Comparison of ENCODE assay signal across 13 cellular contexts in the genomic region with DNA sequence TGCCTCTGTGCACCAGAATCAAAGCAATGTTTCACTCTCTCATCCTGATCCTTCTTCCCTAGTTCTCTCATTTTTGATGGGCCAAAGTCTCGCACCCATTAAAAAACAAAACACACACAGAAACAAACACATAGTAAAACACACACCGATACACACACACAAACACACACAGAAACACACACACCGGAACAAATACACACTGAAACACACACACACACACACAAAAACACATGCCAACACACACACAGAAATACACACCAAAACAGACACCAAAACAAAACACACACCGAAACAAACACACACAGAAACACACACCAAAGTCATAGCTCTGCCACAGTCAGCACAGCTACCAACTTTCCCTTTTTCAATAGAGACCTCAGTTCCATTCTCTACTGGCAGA. TPM values are rescaled to one million over a fixed set of nuclear protein-coding genes. Genes with fewer than 3 reads are reported as not detected.
DNase-seq lines count a peak whose midpoint lies in the region; ATAC-seq and TF ChIP-seq lines count a peak whose summit lies in the region.
"Had no signal": no experiment of that assay in that cellular context is flagged by ENCODE, and none has a peak within 500 bp of the region (broad histone marks: within the 10 kb centered on the region; RNA-seq: fewer than 3 reads in every experiment).

No MANE protein-coding gene starts in this region.

- H3K4me3 Mint-ChIP-seq in T-helper 1 cell treated with Interleukin-12 subunit alpha and Interleukin-12 subunit beta and Interleukin-4 antibody, amounts not matched to agents 30 μg/mL and 1 μg/mL, for 36 hours, result no peak overlapping the region
- H3K4me3 Mint-ChIP-seq: mesothelial cell of epicardium had no signal

- H3K27me3 Mint-ChIP-seq in T-helper 1 cell treated with Interleukin-12 subunit alpha and Interleukin-12 subunit beta and Interleukin-4 antibody, amounts not matched to agents 30 μg/mL and 1 μg/mL, for 36 hours (ENCODE audit: low read depth), result no peaks in the 10 kb centered on the region

- peaks cover 33% of the 10 kb centered on the region for H3K4me1 Mint-ChIP-seq in T-helper 1 cell treated with Interleukin-12 subunit alpha and Interleukin-12 subunit beta and Interleukin-4 antibody, amounts not matched to agents 30 μg/mL and 1 μg/mL, for 36 hours (ENCODE audit: low read depth)

- TF ChIP-seq POLR2A in Peyer's patch (IDR thresholded peaks at IDR 0.05) (no peak), esophagus muscularis mucosa (IDR thresholded peaks at IDR 0.05; ENCODE audit: low read depth) (no peak), spleen (IDR thresholded peaks at IDR 0.05) (no peak)

- ATAC-seq in GM21737 (IDR thresholded peaks at IDR 0.05; ENCODE audit: unreplicated experiment) (no peak), PC-3 (no peak)

- peaks cover 29% of the 10 kb centered on the region for H3K36me3 Mint-ChIP-seq in T-helper 1 cell treated with Interleukin-12 subunit alpha and Interleukin-12 subunit beta and Interleukin-4 antibody, amounts not matched to agents 30 μg/mL and 1 μg/mL, for 36 hours (ENCODE audit: low read depth)

- H3K79me2 ChIP-seq in PC-3 (ENCODE audit: low read length), result no peaks in the 10 kb centered on the region

- H2AFZ ChIP-seq in PC-3 (ENCODE audit: low read length), result no peak overlapping the region

- CTCF ChIA-PET in PC-3 (lab: Charles Lee), result no interaction called here

- H3K4me3 ChIP-seq in Peyer's patch (no peak overlapping the region), esophagus muscularis mucosa (no peak overlapping the region), spleen (no peak overlapping the region), PC-3 (ENCODE audit: low read length) (no peak overlapping the region)

- no peaks in the 10 kb centered on the region for H3K9me3 Mint-ChIP-seq in T-helper 1 cell treated with Interleukin-12 subunit alpha and Interleukin-12 subunit beta and Interleukin-4 antibody, amounts not matched to agents 30 μg/mL and 1 μg/mL, for 36 hours
- H3K9me3 Mint-ChIP-seq: mesothelial cell of epicardium had no signal

- H3K9me3 ChIP-seq in Peyer's patch (no peaks in the 10 kb centered on the region), esophagus muscularis mucosa (no peaks in the 10 kb centered on the region), spleen (no peaks in the 10 kb centered on the region), PC-3 (ENCODE audit: low read length) (no peaks in the 10 kb centered on the region)

- no peak for TF ChIP-seq CTCF in Peyer's patch (IDR thresholded peaks at IDR 0.05)
- TF ChIP-seq CTCF in esophagus muscularis mucosa (IDR thresholded peaks at IDR 0.05), result no peak
- TF ChIP-seq CTCF in spleen (IDR thresholded peaks at IDR 0.05 in 8 of 11, conservative IDR thresholded peaks at IDR 0.05 in 3 of 11), result no peak
- no peak for TF ChIP-seq CTCF in PC-3 (conservative IDR thresholded peaks at IDR 0.05; ENCODE audit: low read depth, low read length)

- no TSS peak for BruUV-seq in PC-3 (replicated peaks; lab: Mats Ljungman, UMichigan)

- no peak for TF ChIP-seq EP300 in esophagus muscularis mucosa (IDR thresholded peaks at IDR 0.05)

- no peak for DNase-seq in T-helper 1 cell
- no peak for DNase-seq in Peyer's patch
- DNase-seq in esophagus muscularis mucosa (ENCODE audit: extremely low spot score), result no peak
- DNase-seq in spleen, result no peak
- DNase-seq in NCI-H2029 (lab: John Stamatoyannopoulos, UW), result no peak
- no peak for DNase-seq in PC-3
- DNase-seq: NCI-H2171, SHP77, small intestine had no signal

- H3K36me3 ChIP-seq in Peyer's patch (peaks cover 0 to 50% (median 2%) of the 10 kb centered on the region in 3 donors), esophagus muscularis mucosa (peaks cover 39 to 50% (median 46%) of the 10 kb centered on the region in 4 donors), spleen (peaks cover 0 to 54% (median 43%) of the 10 kb centered on the region in 6 donors), PC-3 (ENCODE audit: low read depth, low read length) (no peaks in the 10 kb centered on the region)

- no peak overlapping the region for H3K9ac ChIP-seq in PC-3 (ENCODE audit: low read length)

- H3K27ac Mint-ChIP-seq in T-helper 1 cell treated with Interleukin-12 subunit alpha and Interleukin-12 subunit beta and Interleukin-4 antibody, amounts not matched to agents 30 μg/mL and 1 μg/mL, for 36 hours, result peak overlapping the region; percentile 2
- H3K27ac Mint-ChIP-seq: mesothelial cell of epicardium had no signal

- peaks cover 3 to 60% (median 37%) of the 10 kb centered on the region in 4 donors for H3K4me1 ChIP-seq in Peyer's patch
- peaks cover 71 to 80% (median 79%) of the 10 kb centered on the region in 4 donors for H3K4me1 ChIP-seq in esophagus muscularis mucosa
- H3K4me1 ChIP-seq in spleen, result peaks cover 54 to 87% (median 78%) of the 10 kb centered on the region in 6 donors
- no peaks in the 10 kb centered on the region for H3K4me1 ChIP-seq in PC-3 (ENCODE audit: insufficient read depth, low read length)

- 96% methylated on average over 4 of the region's 4 CpGs for WGBS in esophagus muscularis mucosa
- WGBS in spleen, 5 donors, result 91 to 99% (median 96%) methylated on average over 4 of the region's 4 CpGs

- H4K20me1 ChIP-seq in PC-3 (ENCODE audit: low read length), result no peaks in the 10 kb centered on the region

- intact Hi-C loops in esophagus muscularis mucosa (cut with DNase I) (no loop called here), spleen (cut with DNase I; ENCODE audit: low total_unique reads) (no loop called here), PC-3 (cut with micrococcal nuclease) (no loop called here)

- H3K27me3 ChIP-seq in Peyer's patch (no peaks in the 10 kb centered on the region), esophagus muscularis mucosa (no peaks in the 10 kb centered on the region), spleen (replicated peaks in 1 of 7) (no peaks in the 10 kb centered on the region), PC-3 (ENCODE audit: low read length) (no peaks in the 10 kb centered on the region)

- POLR2A ChIA-PET in PC-3 (lab: Charles Lee; ENCODE audit: unreplicated experiment), result no interaction called here

- H3K4me2 ChIP-seq in PC-3 (ENCODE audit: low read length), result no peak overlapping the region

- H3K9me2 ChIP-seq in PC-3 (replicated peaks; ENCODE audit: low read length), result no peaks in the 10 kb centered on the region

- H3K27ac ChIP-seq in Peyer's patch, result peak overlapping the region; percentile 16 to 86 (median 76)
- peak overlapping the region; percentile 41 to 68 (median 52) for H3K27ac ChIP-seq in esophagus muscularis mucosa (replicated peaks in 1 of 4)
- peak overlapping the region; percentile 55 to 90 (median 81) for H3K27ac ChIP-seq in spleen
- no peak overlapping the region for H3K27ac ChIP-seq in PC-3 (ENCODE audit: low read length)
- H3K27ac ChIP-seq: 22Rv1 had no signal

- H3F3A ChIP-seq in PC-3 (ENCODE audit: low read length, unreplicated experiment), result no peaks in the 10 kb centered on the region

RNA-seq across cellular contexts. Expression of a gene that starts 8.6 kb away (rescaled TPM):
- not detected for total RNA-seq in Peyer's patch
- under 1 TPM in 2 of 4 donors, not detected in 2; 0.26 to 0.42 TPM for total RNA-seq in esophagus muscularis mucosa
- total RNA-seq in spleen, result under 1 TPM in 1 of 7 donors, not detected in 6; 0.19 TPM
- under 1 TPM; 0.11 to 0.17 (median 0.16) TPM for polyA plus RNA-seq in spleen
- not detected in 2 replicates for total RNA-seq in PC-3 (2014; rRNA removed)
- total RNA-seq: mesothelial cell of epicardium had no signal

RNA-seq across cellular contexts. Expression of a gene that starts 10.1 kb away (rescaled TPM):
- 100 to 1,000 TPM in 1 of 4 donors, 10 to 100 TPM in 2, 1 to 10 TPM in 1; 9.8 to 172 (median 38.4) TPM for total RNA-seq in Peyer's patch
- total RNA-seq in esophagus muscularis mucosa, result 10 to 100 TPM; 13.8 to 31.1 (median 21.8) TPM
- total RNA-seq in spleen, result 10 to 100 TPM; 37.8 to 51.5 (median 47.1) TPM
- 100 to 1,000 TPM; 101 to 168 (median 145) TPM for polyA plus RNA-seq in spleen
- not detected in 2 replicates for total RNA-seq in PC-3 (2014; rRNA removed)

RNA-seq across cellular contexts. Expression of a gene that starts 18.7 kb away (rescaled TPM):
- total RNA-seq in Peyer's patch (10 to 100 TPM; 12.8 to 24.8 (median 18.4) TPM), esophagus muscularis mucosa (10 to 100 TPM in 3 of 4 donors, 1 to 10 TPM in 1; 9.6 to 11.7 (median 11.3) TPM), spleen (10 to 100 TPM; 23.0 to 30.9 (median 25.5) TPM), PC-3 (2014; rRNA removed) (not detected in 2 replicates)
- 10 to 100 TPM; 20.9 to 41.2 (median 38.1) TPM for polyA plus RNA-seq in spleen

RNA-seq across cellular contexts. Expression of a gene that starts 23.6 kb away (rescaled TPM):
- total RNA-seq in Peyer's patch (100 to 1,000 TPM in 2 of 4 donors, 10 to 100 TPM in 2; 80.9 to 153 (median 116) TPM), esophagus muscularis mucosa (100 to 1,000 TPM; 102 to 140 (median 128) TPM), spleen (100 to 1,000 TPM; 120 to 181 (median 148) TPM), PC-3 (2014; rRNA removed) (not detected in 2 replicates)
- 100 to 1,000 TPM in 1 of 3 donors, 10 to 100 TPM in 2; 70.0 to 152 (median 89.2) TPM for polyA plus RNA-seq in spleen

RNA-seq across cellular contexts. Expression of a gene that starts 33.0 kb away (rescaled TPM):
- 1 to 10 TPM in 1 of 4 donors, under 1 TPM in 1, not detected in 2; 0.53 to 1.3 TPM for total RNA-seq in Peyer's patch
- under 1 TPM in 2 of 4 donors, not detected in 2; 0.39 to 0.42 TPM for total RNA-seq in esophagus muscularis mucosa
- under 1 TPM in 5 of 7 donors, not detected in 2; 0.17 to 0.60 (median 0.44) TPM for total RNA-seq in spleen
- under 1 TPM; 0.26 to 0.46 (median 0.38) TPM for polyA plus RNA-seq in spleen
- total RNA-seq in PC-3 (2014; rRNA removed), result 0.04 and 0.17 TPM in 2 replicates

Comparison
In these comparisons a context has a peak if more than half of its experiments do, and no peak if none do; other contexts are left out.
1. RNA of a gene that starts 10.1 kb away (total RNA-seq): 37.8 to 51.5 TPM in spleen, 9.8 to 172 TPM in Peyer's patch and 13.8 to 31.1 TPM in esophagus muscularis mucosa; not detected in PC-3; every median in the first group is over 10 times any median in the second.
2. RNA of a gene that starts 18.7 kb away (total RNA-seq): 23.0 to 30.9 TPM in spleen, 12.8 to 24.8 TPM in Peyer's patch and 9.6 to 11.7 TPM in esophagus muscularis mucosa; not detected in PC-3; every median in the first group is over 10 times any median in the second.